In genomic region chr20:309841-310644, GRCh38 we compare ENCODE assay signal across 8 cellular contexts. TPM values are rescaled to one million over a fixed set of nuclear protein-coding genes. Genes with fewer than 3 reads are reported as not detected.
A peak's percentile ranks its signal among the peaks of the same experiment; 100 is the strongest.
DNase-seq lines count a peak whose midpoint lies in the region; TF ChIP-seq lines count a peak whose summit lies in the region.

No MANE protein-coding gene starts in this region.

- H3K4me3 Mint-ChIP-seq in T-helper 2 cell treated with Interferon-gamma antibody and Interleukin-4, amounts not matched to agents 5 μg/mL and 100 μg/mL, for 36 hours: peak overlapping the region; percentile 83

- H3K9me3 ChIP-seq in hepatocyte (ENCODE audit: low read depth): no peaks in the 10 kb centered on the region
- H3K9me3 ChIP-seq in vagina: no peaks in the 10 kb centered on the region

- peak overlapping the region; percentile 97 for H3K27ac ChIP-seq in hepatocyte
- peak overlapping the region; percentile 92 for H3K27ac ChIP-seq in vagina

- TF ChIP-seq CTCF in astrocyte of the cerebellum (IDR thresholded peaks at IDR 0.05; ENCODE audit: low read depth, low read length, missing control alignments) (no peak), hepatocyte (IDR thresholded peaks at IDR 0.05; ENCODE audit: poor library complexity) (no peak), vagina (IDR thresholded peaks at IDR 0.05) (no peak)

- in situ Hi-C loops in astrocyte of the cerebellum (cut with HindIII; ENCODE audit: low sequenced_read_pairs): no loop called here

- no peaks in the 10 kb centered on the region for H3K27me3 ChIP-seq in H7 (ENCODE audit: control insufficient read depth, insufficient read depth, low read length)
- no peaks in the 10 kb centered on the region for H3K27me3 ChIP-seq in hepatocyte
- H3K27me3 ChIP-seq in vagina: no peaks in the 10 kb centered on the region

- H3K4me1 ChIP-seq in hepatocyte (ENCODE audit: insufficient read depth) (peaks cover 11% of the 10 kb centered on the region), vagina (peaks cover 25% of the 10 kb centered on the region)

- peak overlapping the region; percentile 80 for H3K4me2 ChIP-seq in hepatocyte

- peaks cover 13% of the 10 kb centered on the region for H3K4me1 Mint-ChIP-seq in T-helper 2 cell treated with Interferon-gamma antibody and Interleukin-4, amounts not matched to agents 5 μg/mL and 100 μg/mL, for 36 hours (ENCODE audit: low read depth)

- H2AFZ ChIP-seq in hepatocyte: peak overlapping the region; percentile 33

- H3K9me2 ChIP-seq in hepatocyte (replicated peaks; ENCODE audit: insufficient read depth): no peaks in the 10 kb centered on the region

- no peaks in the 10 kb centered on the region for H3K9me3 Mint-ChIP-seq in T-helper 2 cell treated with Interferon-gamma antibody and Interleukin-4, amounts not matched to agents 5 μg/mL and 100 μg/mL, for 36 hours

- H3K36me3 ChIP-seq in H7 (replicated peaks; ENCODE audit: control insufficient read depth, insufficient read depth, low read length) (no peaks in the 10 kb centered on the region), hepatocyte (replicated peaks; ENCODE audit: insufficient read depth, low read depth) (no peaks in the 10 kb centered on the region), vagina (no peaks in the 10 kb centered on the region)

- H3K27ac Mint-ChIP-seq in T-helper 2 cell treated with Interferon-gamma antibody and Interleukin-4, amounts not matched to agents 5 μg/mL and 100 μg/mL, for 36 hours: peak overlapping the region; percentile 87

- DNase-seq in ELR (ENCODE audit: low read depth) (peak; percentile 99), H7 (peak; percentile 99), NAMALWA (ENCODE audit: low spot score) (peak; percentile 98), astrocyte of the cerebellum (ENCODE audit: low read depth) (peak; percentile 97), hepatocyte (ENCODE audit: low spot score) (peak; percentile 100), pulmonary artery endothelial cell (ENCODE audit: low read depth, low spot score) (peak; percentile 97), vagina (ENCODE audit: extremely low spot score in 2 of 2) (peak in 1 of 2 donors; percentile 99)
- DNase-seq in T-helper 2 cell treated with Interferon-gamma antibody and Interleukin-4, amounts not matched to agents 5 μg/mL and 100 μg/mL, for 36 hours (ENCODE audit: low spot score): peak; percentile 88

- H3K4me3 ChIP-seq in H7 (ENCODE audit: insufficient read depth, low read depth, low read length) (peak overlapping the region; percentile 53), astrocyte of the cerebellum (ENCODE audit: low read depth, low read length) (peak overlapping the region; percentile 42), hepatocyte (peak overlapping the region; percentile 15), vagina (peak overlapping the region; percentile 24 to 41)

- no peak for TF ChIP-seq POLR2A in vagina (IDR thresholded peaks at IDR 0.05)

- H3K79me2 ChIP-seq in hepatocyte: peaks cover 4% of the 10 kb centered on the region

- intact Hi-C loops in vagina (cut with DNase I): no loop called here

- no peaks in the 10 kb centered on the region for H3K36me3 Mint-ChIP-seq in T-helper 2 cell treated with Interferon-gamma antibody and Interleukin-4, amounts not matched to agents 5 μg/mL and 100 μg/mL, for 36 hours (ENCODE audit: low read depth)

- no peaks in the 10 kb centered on the region for H3K27me3 Mint-ChIP-seq in T-helper 2 cell treated with Interferon-gamma antibody and Interleukin-4, amounts not matched to agents 5 μg/mL and 100 μg/mL, for 36 hours (ENCODE audit: low read depth)

- H4K20me1 ChIP-seq in hepatocyte (ENCODE audit: insufficient read depth, poor library complexity, severe bottlenecking): no peaks in the 10 kb centered on the region

- WGBS in hepatocyte (ENCODE audit: low lambda C conversion rate, missing lambda C conversion rate): 2% methylated on average over 21 of the region's 31 CpGs

RNA-seq across cellular contexts. Expression of gene ZCCHC3, which starts 12.7 kb away (rescaled TPM):
- 24.0 and 27.9 TPM in 2 replicates for total RNA-seq in H7 (2014; rRNA removed; shearing (Covaris generic))
- total RNA-seq in hepatocyte (27.4 and 30.0 TPM in 2 replicates), pulmonary artery endothelial cell (19.0 and 25.6 TPM in 2 replicates), vagina (13.8 TPM)
- polyA plus RNA-seq in hepatocyte: 22.8 and 29.0 TPM in 2 replicates

RNA-seq across cellular contexts. Expression of gene SOX12, which starts 15.3 kb away (rescaled TPM):
- total RNA-seq in H7 (2014; rRNA removed; shearing (Covaris generic)): 14.7 and 15.7 TPM in 2 replicates
- total RNA-seq in hepatocyte (6.3 and 6.9 TPM in 2 replicates), pulmonary artery endothelial cell (4.3 and 5.6 TPM in 2 replicates), vagina (4.4 TPM)
- 15.4 and 16.2 TPM in 2 replicates for polyA plus RNA-seq in hepatocyte

RNA-seq across cellular contexts. Expression of gene C20orf96, which starts 19.5 kb away (rescaled TPM):
- 1.7 and 2.1 TPM in 2 replicates for total RNA-seq in H7 (2014; rRNA removed; shearing (Covaris generic))
- 2.9 and 3.5 TPM in 2 replicates for total RNA-seq in hepatocyte
- 10.6 and 14.0 TPM in 2 replicates for polyA plus RNA-seq in hepatocyte
- 2.3 and 3.0 TPM in 2 replicates for total RNA-seq in pulmonary artery endothelial cell
- total RNA-seq in vagina: 2.7 TPM

RNA-seq across cellular contexts. Expression of gene NRSN2, which starts 36.9 kb away (rescaled TPM):
- 31.6 and 48.5 TPM in 2 replicates for total RNA-seq in H7 (2014; rRNA removed; shearing (Covaris generic))
- total RNA-seq in hepatocyte (29.8 and 32.0 TPM in 2 replicates), pulmonary artery endothelial cell (15.2 and 19.0 TPM in 2 replicates), vagina (21.6 TPM)
- 65.3 and 68.1 TPM in 2 replicates for polyA plus RNA-seq in hepatocyte

RNA-seq across cellular contexts. Expression of gene DEFB132, which starts 52.5 kb away (rescaled TPM):
- total RNA-seq in H7 (2014; rRNA removed; shearing (Covaris generic)): not detected in 2 replicates
- total RNA-seq in hepatocyte (not detected in 2 replicates), pulmonary artery endothelial cell (not detected in 2 replicates), vagina (not detected)
- not detected in 2 replicates for polyA plus RNA-seq in hepatocyte
